In the genomic region with DNA sequence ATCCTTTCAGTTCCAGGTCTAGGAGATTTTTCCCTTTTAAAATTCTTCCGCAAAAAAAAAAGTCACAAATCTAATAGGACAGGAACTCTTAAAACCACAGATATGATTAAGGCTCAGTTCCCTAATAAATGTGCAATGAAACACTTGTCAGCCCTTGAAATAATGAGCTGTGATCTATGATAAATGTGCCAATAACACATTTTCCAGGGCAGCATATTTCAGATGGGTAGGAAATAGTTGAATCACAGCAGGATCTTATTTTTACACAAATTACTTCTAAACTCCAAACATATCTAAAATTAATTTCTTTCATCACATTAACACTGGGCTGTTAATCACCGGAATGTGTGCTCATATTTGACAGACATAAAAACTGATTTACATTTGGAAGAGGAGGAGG, we compare ENCODE assay signal across 34 cellular contexts.
"Had no signal": no experiment of that assay in that cellular context is flagged by ENCODE, and none has a peak within 500 bp of the region (broad histone marks: within the 10 kb centered on the region; RNA-seq: fewer than 3 reads in every experiment).

No MANE protein-coding gene starts in this region.

- H3K36me3 ChIP-seq: MG63 had no signal

- H3K9me3 ChIP-seq: MG63 had no signal

- DNase-seq: Karpas-422, Kasumi-1, MG63, MM.1S, MV-4-11, NCI-H1048, NCI-H1092, NCI-H1092 treated with DMSO at 0.1 percent for 48 hours, NCI-H1105, NCI-H1105 treated with DMSO at 0.1 percent for 48 hours, NCI-H1417 treated with DMSO at 0.1 percent for 48 hours, NCI-H1436, NCI-H1436 treated with DMSO at 0.1 percent for 48 hours, NCI-H146, NCI-H1694, NCI-H1694 treated with DMSO at 0.1 percent for 48 hours, NCI-H187, NCI-H187 treated with DMSO at 0.1 percent for 48 hours, NCI-H1930, NCI-H2029, NCI-H2029 treated with DMSO at 0.1 percent for 48 hours, NCI-H2081, NCI-H2081 treated with DMSO at 0.1 percent for 48 hours, NCI-H2107, NCI-H2171, NCI-H2171 treated with DMSO at 0.1 percent for 48 hours, NCI-H2227 treated with DMSO at 0.1 percent for 48 hours, NCI-H226, NCI-H345, NCI-H446, NCI-H446 treated with DMSO at 0.1 percent for 48 hours, NCI-H510A, NCI-H510A treated with DMSO at 0.1 percent for 48 hours had no signal

- H3K9ac ChIP-seq: KMS-11 had no signal

- H3K4me3 ChIP-seq: MG63 had no signal

- H3K27ac ChIP-seq: KMS-11 had no signal
